ENCODE assay signal across 8 cellular contexts in the genomic region with DNA sequence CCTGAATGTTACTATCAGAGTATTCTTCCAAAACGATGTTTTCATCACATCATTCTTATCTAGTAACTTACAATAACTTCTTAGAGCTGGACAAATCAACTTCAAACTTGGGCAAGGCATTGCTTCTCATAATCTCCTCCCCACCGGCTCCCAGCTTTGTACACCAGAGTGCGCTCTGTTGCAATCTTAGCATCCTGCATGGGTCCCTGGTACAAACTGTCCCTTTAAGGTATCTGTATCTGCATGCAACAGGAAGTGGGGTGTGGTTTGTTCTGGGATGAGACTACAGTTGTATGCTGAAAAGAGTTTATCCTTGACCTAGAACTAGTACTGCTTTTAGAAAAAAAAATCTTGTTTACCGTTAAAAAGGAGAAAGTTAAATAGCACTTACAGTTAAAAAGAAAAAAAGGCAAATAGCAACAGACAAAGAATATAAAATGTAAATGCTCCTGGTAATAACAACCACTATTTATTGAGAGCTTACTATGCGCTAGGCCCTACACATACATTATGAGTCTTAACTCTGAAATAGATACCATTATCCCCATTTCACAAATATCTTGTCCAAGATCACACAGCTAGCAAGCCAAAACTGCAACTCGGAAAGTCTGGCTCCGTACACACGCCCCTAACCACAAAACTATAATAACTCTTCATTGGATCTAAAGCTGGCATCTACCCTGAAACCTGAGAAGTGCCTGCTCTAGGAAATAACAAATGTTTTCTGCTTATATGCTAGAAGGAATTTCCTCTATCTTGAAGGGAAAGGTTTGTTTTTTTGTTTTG. TPM values are rescaled to one million over a fixed set of nuclear protein-coding genes. Genes with fewer than 3 reads are reported as not detected.
DNase-seq lines count a peak whose midpoint lies in the region; ATAC-seq and TF ChIP-seq lines count a peak whose summit lies in the region.

No MANE protein-coding gene starts in this region.

- TF ChIP-seq CTCF in progenitor cell of endocrine pancreas (IDR thresholded peaks at IDR 0.05; ENCODE audit: unreplicated experiment) = peak; percentile 33

- H3K4me1 Mint-ChIP-seq in progenitor cell of endocrine pancreas (ENCODE audit: low read depth) = peaks cover 9% of the 10 kb centered on the region

- ATAC-seq in GM18909 (IDR thresholded peaks at IDR 0.05; ENCODE audit: poor library complexity, unreplicated experiment) = peak; percentile 100
- peak; percentile 100 for ATAC-seq in HG03097 (IDR thresholded peaks at IDR 0.05; ENCODE audit: low FRiP score, unreplicated experiment)

- peaks cover 3% of the 10 kb centered on the region for H3K9me3 Mint-ChIP-seq in progenitor cell of endocrine pancreas (ENCODE audit: low read depth)

- DNase-seq in Ammon's horn (ENCODE audit: low spot score) = peak; percentile 29
- DNase-seq in NK-92 treated with Interleukin-12 subunit alpha and Interleukin-12 subunit beta, amount 100 ng/mL, for 24 hours (lab: John Stamatoyannopoulos, UW) = peak; percentile 67
- DNase-seq in activated CD8-positive, alpha-beta memory T cell treated with anti-CD3 and anti-CD28 coated beads, Interleukin-2, amount 50 U/mL, for 24 hours (ENCODE audit: extremely low read depth) = peak; percentile 70
- peak; percentile 79 for DNase-seq in fibroblast of peridontal ligament (ENCODE audit: extremely low read depth)
- no peak for DNase-seq in progenitor cell of endocrine pancreas (ENCODE audit: low spot score, unreplicated experiment)
- no peak for DNase-seq in NCI-H2196 (lab: John Stamatoyannopoulos, UW; ENCODE audit: unreplicated experiment)

- H3K27ac Mint-ChIP-seq in progenitor cell of endocrine pancreas = no peak overlapping the region

- no peaks in the 10 kb centered on the region for H3K36me3 Mint-ChIP-seq in progenitor cell of endocrine pancreas (ENCODE audit: insufficient read depth)

- H3K27me3 Mint-ChIP-seq in progenitor cell of endocrine pancreas = peaks cover 3% of the 10 kb centered on the region

- H3K4me3 Mint-ChIP-seq in progenitor cell of endocrine pancreas (ENCODE audit: low read depth) = no peak overlapping the region

RNA-seq across cellular contexts. Expression of a gene that starts 9.8 kb away (rescaled TPM):
- total RNA-seq in progenitor cell of endocrine pancreas = 10.9 TPM in 2 replicates

Comparison
In these comparisons a context has a peak if more than half of its experiments do, and no peak if none do; other contexts are left out.
1. DNase-seq: peak in Ammon's horn (single experiment), NK-92 treated with Interleukin-12 subunit alpha and Interleukin-12 subunit beta, amount 100 ng/mL, for 24 hours (single experiment), activated CD8-positive, alpha-beta memory T cell treated with anti-CD3 and anti-CD28 coated beads, Interleukin-2, amount 50 U/mL, for 24 hours (single experiment) and fibroblast of peridontal ligament (single experiment); none in progenitor cell of endocrine pancreas (single experiment) and NCI-H2196 (single experiment).